Comparison of ENCODE assay signal across 9 cellular contexts in the genomic region with DNA sequence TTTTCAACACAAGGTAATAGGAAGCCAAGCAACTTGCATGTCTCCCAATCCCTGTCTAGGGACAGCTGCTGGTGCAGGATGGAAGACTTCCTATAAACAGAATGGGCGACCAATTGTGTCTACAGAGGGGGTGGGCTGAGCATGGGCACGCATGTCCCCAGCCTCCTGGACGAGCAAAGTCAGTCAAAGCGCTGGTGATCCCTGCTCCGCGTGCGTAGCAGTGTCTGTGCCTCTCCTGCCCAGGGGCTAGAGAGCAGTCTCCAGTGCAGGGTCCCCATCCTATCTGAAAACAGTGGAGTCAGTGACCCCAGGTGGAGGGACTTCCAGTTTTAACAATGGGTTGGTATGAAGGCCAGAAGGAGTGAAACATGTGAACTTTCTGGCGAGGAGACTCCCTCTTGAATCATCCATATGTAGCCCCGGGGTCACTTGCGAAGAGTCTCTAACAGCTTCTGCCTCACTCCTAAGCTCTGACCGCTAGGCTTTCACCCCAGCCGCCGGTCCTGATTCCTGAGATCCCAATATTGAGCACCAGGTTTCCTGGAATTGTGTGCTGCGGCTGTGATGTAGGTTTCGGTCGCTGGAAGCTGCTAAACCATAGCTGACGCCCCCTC. TPM values are rescaled to one million over a fixed set of nuclear protein-coding genes. Genes with fewer than 3 reads are reported as not detected.
DNase-seq lines count a peak whose midpoint lies in the region; ATAC-seq, FAIRE-seq and TF ChIP-seq lines count a peak whose summit lies in the region.
"Had no signal": no experiment of that assay in that cellular context is flagged by ENCODE, and none has a peak within 500 bp of the region (broad histone marks: within the 10 kb centered on the region; RNA-seq: fewer than 3 reads in every experiment).

No MANE protein-coding gene starts in this region.

- H3K4me2 ChIP-seq in MM.1S (ENCODE audit: low read depth, low read length) (peak overlapping the region; percentile 63), neuronal stem cell (ENCODE audit: insufficient read depth, low read length, poor library complexity, severe bottlenecking) (no peak overlapping the region)

- H2AFZ ChIP-seq in MM.1S (ENCODE audit: low read length) (peak overlapping the region; percentile 90), neuronal stem cell (ENCODE audit: low read length) (peak overlapping the region; percentile 97)

- no peak overlapping the region for H3K27ac ChIP-seq in MM.1S (ENCODE audit: low read length)
- peak overlapping the region in 58 of 59 donors; percentile 13 to 98 (median 93) for H3K27ac ChIP-seq in dorsolateral prefrontal cortex
- peak overlapping the region; percentile 34 for H3K27ac ChIP-seq in neuronal stem cell (replicated peaks; ENCODE audit: low read length)

- H2BK15ac ChIP-seq in neuronal stem cell (ENCODE audit: low read length) = peak overlapping the region; percentile 52

- H4K8ac ChIP-seq in neuronal stem cell (ENCODE audit: low read depth, low read length) = no peak overlapping the region

- no peaks in the 10 kb centered on the region for H3K9me2 ChIP-seq in MM.1S (replicated peaks; ENCODE audit: insufficient read depth, low read length)

- no peak overlapping the region for H3K9ac ChIP-seq in MM.1S (ENCODE audit: low read length)
- no peak overlapping the region for H3K9ac ChIP-seq in neuronal stem cell (ENCODE audit: low read depth, low read length, poor library complexity)

- H3K27me3 ChIP-seq in BE2C (no peaks in the 10 kb centered on the region), MM.1S (replicated peaks; ENCODE audit: insufficient read depth, low read length) (no peaks in the 10 kb centered on the region), dorsolateral prefrontal cortex (no peaks in the 10 kb centered on the region), neuronal stem cell (ENCODE audit: control insufficient read depth in 3 of 3, insufficient read depth in 3 of 3, low read depth in 1 of 3, low read length in 3 of 3) (peaks cover 0 to 3% (median 0%) of the 10 kb centered on the region in 3 experiments)

- FAIRE-seq in H54 (lab: Jason Lieb, UNC) = no peak
- FAIRE-seq: colon had no signal

- DNase-seq in BE2C (no peak), MM.1S (no peak), dorsolateral prefrontal cortex (no peak), neuronal stem cell (ENCODE audit: low spot score) (no peak), H54 (ENCODE audit: insufficient read length, low spot score) (no peak), AG20443 (ENCODE audit: low spot score) (no peak), NCI-H446 treated with DMSO at 0.1 percent for 48 hours (lab: John Stamatoyannopoulos, UW) (no peak)

- peak overlapping the region; percentile 93 for H3K23ac ChIP-seq in neuronal stem cell (ENCODE audit: low read depth, low read length, poor library complexity)

- H3K79me2 ChIP-seq in MM.1S (ENCODE audit: low read length) = peaks cover 40% of the 10 kb centered on the region

- no peaks in the 10 kb centered on the region for H3F3A ChIP-seq in MM.1S (ENCODE audit: insufficient read depth, low read length)

- WGBS in neuronal stem cell (ENCODE audit: extremely low coverage in 2 of 2, insufficient read length in 2 of 2, insufficient replicate concordance in 1 of 2), 2 donors = no CpG with 5 or more reads among the region's 17 CpGs

- peak overlapping the region; percentile 5 for H4K91ac ChIP-seq in neuronal stem cell (ENCODE audit: low read depth, low read length, poor library complexity)

- no peaks in the 10 kb centered on the region for H4K20me1 ChIP-seq in MM.1S (ENCODE audit: insufficient read depth, low read length)

- peak overlapping the region; percentile 98 for H2AK5ac ChIP-seq in neuronal stem cell (ENCODE audit: low read depth, low read length)

- H2BK120ac ChIP-seq in neuronal stem cell (ENCODE audit: low read depth, low read length) = no peak overlapping the region

- intact Hi-C loops in dorsolateral prefrontal cortex (cut with DNase I) = loop anchor here (5.0 kb wide), 4 partner anchors 45 to 435 kb away; a partner anchor contains a TSS

- H3K4me3 ChIP-seq in BE2C (ENCODE audit: low read depth, low read length) (peak overlapping the region; percentile 19; the same call in 1 of the 2 replicates), MM.1S (ENCODE audit: low read length) (peak overlapping the region; percentile 30; the same call in 1 of the 2 replicates), dorsolateral prefrontal cortex (peak overlapping the region; percentile 20 to 100 (median 98)), neuronal stem cell (ENCODE audit: low read length in 2 of 2) (peak overlapping the region in 1 of 2 donors; percentile 60)

- H3K4me1 ChIP-seq in BE2C (peaks cover 12% of the 10 kb centered on the region), MM.1S (ENCODE audit: low read length) (peaks cover 16% of the 10 kb centered on the region), neuronal stem cell (ENCODE audit: control insufficient read depth in 2 of 2, insufficient read depth in 1 of 2, low read depth in 1 of 2, low read length in 2 of 2) (peaks cover 12 to 15% of the 10 kb centered on the region in 2 donors)

- H3K36me3 ChIP-seq in BE2C (peaks cover 20% of the 10 kb centered on the region), MM.1S (replicated peaks; ENCODE audit: insufficient read depth, low read length) (peaks cover 11% of the 10 kb centered on the region), neuronal stem cell (replicated peaks in 1 of 2; ENCODE audit: control insufficient read depth in 2 of 2, insufficient read depth in 2 of 2, low read length in 2 of 2) (peaks cover 9 to 30% of the 10 kb centered on the region in 2 donors)

- H3K14ac ChIP-seq in neuronal stem cell (ENCODE audit: low read length) = peak overlapping the region; percentile 3

- H2BK5ac ChIP-seq in neuronal stem cell (ENCODE audit: low read length) = no peak overlapping the region

- no peak overlapping the region for H3K4ac ChIP-seq in neuronal stem cell (ENCODE audit: low read length)

- H3K9me3 ChIP-seq in BE2C = no peaks in the 10 kb centered on the region
- no peaks in the 10 kb centered on the region for H3K9me3 ChIP-seq in MM.1S (replicated peaks; ENCODE audit: insufficient read depth, low read length)
- H3K9me3 ChIP-seq in neuronal stem cell (replicated peaks in 1 of 2; ENCODE audit: control insufficient read depth in 2 of 2, insufficient read depth in 1 of 2, low read depth in 1 of 2, low read length in 2 of 2) = peaks cover 6 to 14% of the 10 kb centered on the region in 2 donors

- no peak for TF ChIP-seq POLR2A in H54 (IDR thresholded peaks at IDR 0.05; ENCODE audit: low read depth, low read length)

- H2BK12ac ChIP-seq in neuronal stem cell (ENCODE audit: low read length) = no peak overlapping the region

- H3K79me1 ChIP-seq in neuronal stem cell (ENCODE audit: low read depth, low read length) = peaks cover 2% of the 10 kb centered on the region

- no peak for ATAC-seq in GM19328 (IDR thresholded peaks at IDR 0.05; ENCODE audit: unreplicated experiment)

- TF ChIP-seq CTCF in BE2C (IDR thresholded peaks at IDR 0.05; ENCODE audit: low read depth, low read length) = no peak
- TF ChIP-seq CTCF in MM.1S (IDR thresholded peaks at IDR 0.05; ENCODE audit: low read length) = no peak
- TF ChIP-seq CTCF in dorsolateral prefrontal cortex (IDR thresholded peaks at IDR 0.05 in 54 of 56, conservative IDR thresholded peaks at IDR 0.05 in 2 of 56; ENCODE audit: low read depth in 1 of 56, partially characterized antibody in 56 of 56) = no peak

- peak overlapping the region; percentile 97 for H3K18ac ChIP-seq in neuronal stem cell (ENCODE audit: low read length)

RNA-seq across cellular contexts. Expression of a gene that starts 0.7 kb away (rescaled TPM):
- polyA plus RNA-seq in BE2C (2012; ENCODE audit: insufficient read depth, insufficient read length, low read depth) = 20.5 TPM
- total RNA-seq in dorsolateral prefrontal cortex = 10 to 100 TPM; 10.0 to 28.4 (median 18.1) TPM
- 20.7 TPM for polyA plus RNA-seq in neuronal stem cell (2013, experiment 1 of 2)
- polyA plus RNA-seq in neuronal stem cell (2013, experiment 2 of 2) = 21.7 TPM

RNA-seq across cellular contexts. Expression of a gene that starts 2.7 kb away (rescaled TPM):
- polyA plus RNA-seq in BE2C (2012; ENCODE audit: insufficient read depth, insufficient read length, low read depth) = 0.94 TPM
- total RNA-seq in dorsolateral prefrontal cortex = 10 to 100 TPM in 2 of 120 experiments, 1 to 10 TPM in 93, under 1 TPM in 21, not detected in 4; 0.32 to 13.2 (median 2.1) TPM
- 4.3 TPM for polyA plus RNA-seq in neuronal stem cell (2013, experiment 1 of 2)
- 4.0 TPM for polyA plus RNA-seq in neuronal stem cell (2013, experiment 2 of 2)

RNA-seq across cellular contexts. Expression of a gene that starts 24.2 kb away (rescaled TPM):
- polyA plus RNA-seq in BE2C (2012; ENCODE audit: insufficient read depth, insufficient read length, low read depth) = 28.7 TPM
- 100 to 1,000 TPM in 10 of 120 experiments, 10 to 100 TPM in 110; 60.1 to 106 (median 86.5) TPM for total RNA-seq in dorsolateral prefrontal cortex
- 46.1 TPM for polyA plus RNA-seq in neuronal stem cell (2013, experiment 1 of 2)
- polyA plus RNA-seq in neuronal stem cell (2013, experiment 2 of 2) = 47.0 TPM

RNA-seq across cellular contexts. Expression of a gene that starts 28.5 kb away (rescaled TPM):
- polyA plus RNA-seq in BE2C (2012; ENCODE audit: insufficient read depth, insufficient read length, low read depth) = not detected
- under 1 TPM in 20 of 120 experiments, not detected in 100; 0.10 to 0.43 (median 0.18) TPM for total RNA-seq in dorsolateral prefrontal cortex
- polyA plus RNA-seq in neuronal stem cell (2013, experiment 1 of 2) = 0.03 TPM
- 0.04 TPM for polyA plus RNA-seq in neuronal stem cell (2013, experiment 2 of 2)
